Comparison of ENCODE assay signal across 3 cellular contexts in the genomic region with DNA sequence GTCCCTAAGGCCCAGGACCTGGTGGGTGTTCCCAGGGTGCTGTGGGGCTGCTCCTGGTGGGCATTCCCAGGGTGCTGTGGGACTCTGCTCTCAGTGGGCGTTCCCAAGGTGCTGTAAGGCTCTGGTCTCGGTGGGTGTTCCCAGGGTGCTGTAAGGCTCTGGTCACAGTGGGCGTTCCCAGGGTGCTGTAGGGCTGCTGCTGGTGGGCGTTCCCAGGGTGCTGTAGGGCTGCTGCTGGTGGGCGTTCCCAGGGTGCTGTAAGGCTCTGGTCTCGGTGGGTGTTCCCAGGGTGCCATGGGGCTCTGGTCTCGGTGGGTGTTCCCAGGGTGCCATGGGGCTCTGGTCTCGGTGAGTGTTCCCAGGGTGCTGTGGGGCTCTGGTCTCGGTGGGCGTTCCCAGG. TPM values are rescaled to one million over a fixed set of nuclear protein-coding genes. Genes with fewer than 3 reads are reported as not detected.
"Had no signal": no experiment of that assay in that cellular context is flagged by ENCODE, and none has a peak within 500 bp of the region (broad histone marks: within the 10 kb centered on the region; RNA-seq: fewer than 3 reads in every experiment).

No MANE protein-coding gene starts in this region.

RNA-seq across cellular contexts. Expression of gene NKX6-2, which starts 57.3 kb away (rescaled TPM):
- total RNA-seq: H1, HT-29, IMR-90 had no signal
- polyA plus RNA-seq: IMR-90 had no signal
